In the genomic region with DNA sequence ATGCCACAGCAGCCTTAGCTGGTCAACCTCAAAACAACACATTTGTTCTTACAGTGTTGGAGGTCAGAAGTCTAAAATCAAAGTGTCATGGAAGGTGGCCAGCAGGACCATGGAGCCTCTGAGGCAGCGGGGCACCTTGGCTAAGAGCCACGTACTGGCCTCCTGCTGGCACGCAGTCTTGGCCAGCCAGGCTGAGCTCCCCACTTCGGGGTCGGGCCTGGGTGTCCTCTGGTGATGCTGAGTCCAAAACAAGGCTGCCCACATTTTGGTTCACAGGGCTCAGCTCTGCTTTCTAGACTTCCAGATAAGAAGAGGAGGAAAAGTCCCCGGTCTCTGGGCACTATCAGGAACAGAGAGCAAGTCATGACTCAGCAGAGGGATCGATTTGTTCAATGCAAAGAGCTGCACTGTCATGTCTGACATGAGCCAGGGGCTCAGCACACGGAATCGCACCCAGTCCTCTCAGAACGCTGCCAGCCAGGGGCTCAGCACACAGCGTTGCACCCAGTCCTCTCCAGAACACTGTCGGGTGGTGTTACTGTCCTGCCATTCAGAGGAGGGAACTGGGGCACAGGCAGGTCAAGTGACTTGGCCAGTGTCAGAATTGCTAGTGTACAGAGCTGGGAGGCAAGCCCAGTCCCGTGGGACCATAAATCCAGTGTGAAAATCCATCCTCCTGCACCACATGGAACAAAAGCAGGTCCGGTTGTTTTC, we compare ENCODE assay signal across 11 cellular contexts. TPM values are rescaled to one million over a fixed set of nuclear protein-coding genes. Genes with fewer than 3 reads are reported as not detected.
DNase-seq lines count a peak whose midpoint lies in the region; ATAC-seq and TF ChIP-seq lines count a peak whose summit lies in the region.
"Had no signal": no experiment of that assay in that cellular context is flagged by ENCODE, and none has a peak within 500 bp of the region (broad histone marks: within the 10 kb centered on the region; RNA-seq: fewer than 3 reads in every experiment).

No MANE protein-coding gene starts in this region.

- intact Hi-C loops in activated CD4-positive, alpha-beta memory T cell treated with anti-CD3 and anti-CD28 coated beads for 36 hours (cut with micrococcal nuclease): no loop called here
- intact Hi-C loops in gastrocnemius medialis (cut with DNase I; ENCODE audit: low total_unique reads): no loop called here

- H3K9me3 Mint-ChIP-seq in activated CD4-positive, alpha-beta memory T cell treated with anti-CD3 and anti-CD28 coated beads for 36 hours: no peaks in the 10 kb centered on the region
- no peaks in the 10 kb centered on the region for H3K9me3 Mint-ChIP-seq in HFFc6

- POLR2A ChIA-PET in activated CD4-positive, alpha-beta memory T cell treated with anti-CD3 and anti-CD28 coated beads for 36 hours (lab: Charles Lee): interaction anchor here (0.6 kb wide), 1 partner anchor 310 kb away, joined by 3 read pairs; no protein-coding TSS in a partner anchor

- peak overlapping the region; percentile 54; the same call in 1 of the 2 replicates for H3K4me3 ChIP-seq in HL-60 (replicated peaks; ENCODE audit: insufficient read depth, low read length)
- no peak overlapping the region for H3K4me3 ChIP-seq in right atrium auricular region
- peak overlapping the region in 1 of 4 donors; percentile 1 for H3K4me3 ChIP-seq in gastrocnemius medialis

- H3K4me1 ChIP-seq in right atrium auricular region (peaks cover 0 to 42% of the 10 kb centered on the region in 2 donors), gastrocnemius medialis (peaks cover 26 to 28% of the 10 kb centered on the region in 2 donors)

- H3K27me3 ChIP-seq in HL-60 (ENCODE audit: insufficient read depth, poor library complexity, severe bottlenecking): no peaks in the 10 kb centered on the region
- no peaks in the 10 kb centered on the region for H3K27me3 ChIP-seq in right atrium auricular region
- no peaks in the 10 kb centered on the region for H3K27me3 ChIP-seq in gastrocnemius medialis

- peak overlapping the region; percentile 23 for H3K4me3 Mint-ChIP-seq in activated CD4-positive, alpha-beta memory T cell treated with anti-CD3 and anti-CD28 coated beads for 36 hours
- H3K4me3 Mint-ChIP-seq in HFFc6: no peak overlapping the region

- H3K27ac Mint-ChIP-seq in activated CD4-positive, alpha-beta memory T cell treated with anti-CD3 and anti-CD28 coated beads for 36 hours: no peak overlapping the region
- no peak overlapping the region for H3K27ac Mint-ChIP-seq in HFFc6

- H3K36me3 ChIP-seq in right atrium auricular region: no peaks in the 10 kb centered on the region
- no peaks in the 10 kb centered on the region for H3K36me3 ChIP-seq in gastrocnemius medialis

- CTCF ChIA-PET in activated CD4-positive, alpha-beta memory T cell treated with anti-CD3 and anti-CD28 coated beads for 36 hours (lab: Charles Lee): interaction anchor here (0.9 to 3.8 kb wide), 4 partner anchors 17 to 34 kb away, joined by 3 to 14 read pairs (median 6); no protein-coding TSS in a partner anchor

- H3K36me3 Mint-ChIP-seq in activated CD4-positive, alpha-beta memory T cell treated with anti-CD3 and anti-CD28 coated beads for 36 hours: peaks cover 3% of the 10 kb centered on the region
- H3K36me3 Mint-ChIP-seq in HFFc6 (ENCODE audit: low read depth): no peaks in the 10 kb centered on the region

- H3K27me3 Mint-ChIP-seq in activated CD4-positive, alpha-beta memory T cell treated with anti-CD3 and anti-CD28 coated beads for 36 hours: no peaks in the 10 kb centered on the region
- H3K27me3 Mint-ChIP-seq in HFFc6 (ENCODE audit: insufficient read depth): no peaks in the 10 kb centered on the region; the same call in none of the 2 replicates

- no peak for TF ChIP-seq POLR2A in gastrocnemius medialis (IDR thresholded peaks at IDR 0.05)

- H3K27ac ChIP-seq in HL-60 (replicated peaks) (peak overlapping the region; percentile 82), right atrium auricular region (peak overlapping the region; percentile 70 to 80), gastrocnemius medialis (peak overlapping the region; percentile 61 to 78 (median 68))
- H3K27ac ChIP-seq: KMS-11 had no signal

- TF ChIP-seq CTCF in HL-60 (IDR thresholded peaks at IDR 0.05; ENCODE audit: insufficient read depth, low read length) (no peak), right atrium auricular region (IDR thresholded peaks at IDR 0.05) (no peak), gastrocnemius medialis (IDR thresholded peaks at IDR 0.05 in 4 of 5, conservative IDR thresholded peaks at IDR 0.05 in 1 of 5) (no peak), HFFc6 (IDR thresholded peaks at IDR 0.05) (no peak)

- ATAC-seq in gastrocnemius medialis (peak; percentile 80 to 94), GM21526 (IDR thresholded peaks at IDR 0.05; ENCODE audit: low FRiP score, unreplicated experiment) (no peak)

- in situ Hi-C loops in gastrocnemius medialis (cut with MboI; ENCODE audit: low sequenced_read_pairs in 4 of 4): no loop called here

- H3K4me1 Mint-ChIP-seq in activated CD4-positive, alpha-beta memory T cell treated with anti-CD3 and anti-CD28 coated beads for 36 hours (ENCODE audit: low read depth): peaks cover 32% of the 10 kb centered on the region
- peaks cover 6% of the 10 kb centered on the region for H3K4me1 Mint-ChIP-seq in HFFc6 (ENCODE audit: low read depth)

- H3K9me3 ChIP-seq in right atrium auricular region: no peaks in the 10 kb centered on the region
- H3K9me3 ChIP-seq in gastrocnemius medialis: no peaks in the 10 kb centered on the region

- DNase-seq in HL-60 (ENCODE audit: low read depth in 1 of 2, low spot score in 1 of 2): no peak
- DNase-seq in activated CD4-positive, alpha-beta memory T cell treated with anti-CD3 and anti-CD28 coated beads for 36 hours: no peak
- DNase-seq in right atrium auricular region (ENCODE audit: low spot score): no peak
- peak; percentile 61 to 70 for DNase-seq in gastrocnemius medialis
- DNase-seq in HFFc6: no peak
- DNase-seq in GDM1 (lab: John Stamatoyannopoulos, UW): no peak
- DNase-seq in SKM-1 (lab: John Stamatoyannopoulos, UW; ENCODE audit: unreplicated experiment): no peak
- DNase-seq: NCI-H510A, T-helper 1 cell had no signal

RNA-seq across cellular contexts. Expression of a gene that starts 2.5 kb away (rescaled TPM):
- total RNA-seq in activated CD4-positive, alpha-beta memory T cell treated with anti-CD3 and anti-CD28 coated beads for 36 hours: 10 to 100 TPM; 44.3 to 45.4 TPM
- total RNA-seq in right atrium auricular region (10 to 100 TPM in 1 of 2 donors, 1 to 10 TPM in 1; 9.7 to 27.4 TPM), gastrocnemius medialis (10 to 100 TPM in 1 of 4 donors, 1 to 10 TPM in 3; 2.4 to 20.3 (median 6.1) TPM)
- total RNA-seq in HFFc6 (2021; fragmentation: NEBNext Ultra II Directional; extraction: Animal tissue kit (Norgen Biotek cat#: 25700)): under 1 TPM in 2 of 6 experiments, not detected in 4; 0.17 TPM

Comparison
In these comparisons a context has a peak if more than half of its experiments do, and no peak if none do; other contexts are left out.
1. DNase-seq: peak in gastrocnemius medialis (2 of 2); none in HL-60 (0 of 2), activated CD4-positive, alpha-beta memory T cell treated with anti-CD3 and anti-CD28 coated beads for 36 hours (single experiment), right atrium auricular region (single experiment), HFFc6 (single experiment), GDM1 (single experiment) and SKM-1 (single experiment).
2. Peak in every context shown above with its lines, with median percentiles within 50 percentile points of each other: H3K27ac ChIP-seq.